ENCODE assay signal across 9 cellular contexts in the genomic region with DNA sequence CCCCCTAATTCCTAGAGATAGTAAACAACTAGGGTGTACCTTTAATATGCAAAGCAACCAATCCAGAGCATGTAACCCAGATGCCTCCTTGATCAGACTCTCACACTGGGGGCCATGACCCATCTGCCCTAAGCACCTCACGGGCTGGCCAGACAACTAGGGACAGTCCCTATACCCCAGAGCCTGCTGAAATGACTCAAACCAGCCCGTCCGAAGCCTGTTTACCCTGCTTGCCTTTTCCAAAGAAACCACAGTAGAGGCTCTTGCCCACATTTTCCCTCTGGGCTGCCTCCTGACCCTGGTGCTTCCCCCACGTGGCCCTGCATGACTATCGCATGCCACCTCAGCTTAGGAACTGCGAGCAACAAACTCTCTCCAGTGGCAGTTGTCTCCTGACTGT. TPM values are rescaled to one million over a fixed set of nuclear protein-coding genes. Genes with fewer than 3 reads are reported as not detected.
DNase-seq lines count a peak whose midpoint lies in the region; ATAC-seq, FAIRE-seq and TF ChIP-seq lines count a peak whose summit lies in the region.
"Had no signal": no experiment of that assay in that cellular context is flagged by ENCODE, and none has a peak within 500 bp of the region (broad histone marks: within the 10 kb centered on the region; RNA-seq: fewer than 3 reads in every experiment).

No MANE protein-coding gene starts in this region.

- peak overlapping the region; percentile 99 for H3K27ac Mint-ChIP-seq in activated T-cell treated with anti-CD3 and anti-CD28 coated beads, Interleukin-2, amount 50 U/mL, for 24 hours
- peak overlapping the region; percentile 29 for H3K27ac Mint-ChIP-seq in stimulated activated effector memory CD8-positive, alpha-beta T cell treated with anti-CD3 and anti-CD28 coated beads, Interleukin-12 subunit alpha, Interleukin-12 subunit beta, amount 100 ng/mL, for 72 hours
- no peak overlapping the region for H3K27ac Mint-ChIP-seq in chondrocyte (ENCODE audit: unreplicated experiment)

- TF ChIP-seq CTCF in chondrocyte (IDR thresholded peaks at IDR 0.05), result no peak
- no peak for TF ChIP-seq CTCF in omental fat pad (IDR thresholded peaks at IDR 0.05)

- H3K4me1 Mint-ChIP-seq in activated T-cell treated with anti-CD3 and anti-CD28 coated beads, Interleukin-2, amount 50 U/mL, for 24 hours (ENCODE audit: low read depth), result peaks cover 93% of the 10 kb centered on the region
- H3K4me1 Mint-ChIP-seq in stimulated activated effector memory CD8-positive, alpha-beta T cell treated with anti-CD3 and anti-CD28 coated beads, Interleukin-12 subunit alpha, Interleukin-12 subunit beta, amount 100 ng/mL, for 72 hours, result peaks cover 55% of the 10 kb centered on the region
- peaks cover 8% of the 10 kb centered on the region for H3K4me1 Mint-ChIP-seq in chondrocyte (ENCODE audit: low read depth)

- H3K27me3 Mint-ChIP-seq in activated T-cell treated with anti-CD3 and anti-CD28 coated beads, Interleukin-2, amount 50 U/mL, for 24 hours, result no peaks in the 10 kb centered on the region
- H3K27me3 Mint-ChIP-seq in chondrocyte (ENCODE audit: low read depth), result no peaks in the 10 kb centered on the region

- no peak for FAIRE-seq in HTR-8/SVneo (lab: Jason Lieb, UNC)

- peak; percentile 59 for DNase-seq in activated T-cell treated with anti-CD3 and anti-CD28 coated beads for 24 hours (ENCODE audit: low read depth)
- DNase-seq in activated T-cell treated with anti-CD3 and anti-CD28 coated beads, Interleukin-2, amount 50 U/mL, for 1 hour, result no peak
- peak; percentile 67 for DNase-seq in activated T-cell treated with anti-CD3 and anti-CD28 coated beads, Interleukin-2, amount 50 U/mL, for 24 hours
- DNase-seq in stimulated activated effector memory CD8-positive, alpha-beta T cell treated with anti-CD3 and anti-CD28 coated beads, Interleukin-12 subunit alpha, Interleukin-12 subunit beta, amount 100 ng/mL, for 72 hours (ENCODE audit: low spot score in 2 of 2), result no peak
- DNase-seq in HTR-8/SVneo (ENCODE audit: insufficient read length, low spot score), result no peak
- DNase-seq in chondrocyte (ENCODE audit: low spot score), result no peak
- DNase-seq in omental fat pad (ENCODE audit: low spot score), result no peak
- DNase-seq: hippocampal formation had no signal

- H3K9me3 Mint-ChIP-seq in activated T-cell treated with anti-CD3 and anti-CD28 coated beads, Interleukin-2, amount 50 U/mL, for 24 hours, result no peaks in the 10 kb centered on the region
- H3K9me3 Mint-ChIP-seq in stimulated activated effector memory CD8-positive, alpha-beta T cell treated with anti-CD3 and anti-CD28 coated beads, Interleukin-12 subunit alpha, Interleukin-12 subunit beta, amount 100 ng/mL, for 72 hours, result no peaks in the 10 kb centered on the region
- H3K9me3 Mint-ChIP-seq in chondrocyte (ENCODE audit: low read depth), result no peaks in the 10 kb centered on the region

- H3K36me3 Mint-ChIP-seq in activated T-cell treated with anti-CD3 and anti-CD28 coated beads, Interleukin-2, amount 50 U/mL, for 24 hours (ENCODE audit: low read depth), result peaks cover 45% of the 10 kb centered on the region
- peaks cover 18% of the 10 kb centered on the region for H3K36me3 Mint-ChIP-seq in stimulated activated effector memory CD8-positive, alpha-beta T cell treated with anti-CD3 and anti-CD28 coated beads, Interleukin-12 subunit alpha, Interleukin-12 subunit beta, amount 100 ng/mL, for 72 hours
- peaks cover 2% of the 10 kb centered on the region for H3K36me3 Mint-ChIP-seq in chondrocyte (ENCODE audit: low read depth)

- ATAC-seq in HG03060 (IDR thresholded peaks at IDR 0.05; ENCODE audit: low read depth, unreplicated experiment) (peak; percentile 45), omental fat pad (ENCODE audit: low FRiP score) (no peak)
- ATAC-seq in stimulated activated effector memory CD8-positive, alpha-beta T cell treated with anti-CD3 and anti-CD28 coated beads, Interleukin-12 subunit alpha, Interleukin-12 subunit beta, amount 100 ng/mL, for 72 hours, result peak; percentile 88

- peak overlapping the region; percentile 27 for H3K4me3 Mint-ChIP-seq in activated T-cell treated with anti-CD3 and anti-CD28 coated beads, Interleukin-2, amount 50 U/mL, for 24 hours
- H3K4me3 Mint-ChIP-seq in stimulated activated effector memory CD8-positive, alpha-beta T cell treated with anti-CD3 and anti-CD28 coated beads, Interleukin-12 subunit alpha, Interleukin-12 subunit beta, amount 100 ng/mL, for 72 hours, result no peak overlapping the region
- no peak overlapping the region for H3K4me3 Mint-ChIP-seq in chondrocyte (ENCODE audit: unreplicated experiment)

RNA-seq across cellular contexts. Expression of gene RGS10, which starts 46.2 kb away (rescaled TPM):
- total RNA-seq in chondrocyte (17.8 to 19.7 TPM (median 19.0 TPM) in 3 replicates), omental fat pad (10 to 100 TPM; 12.3 to 40.2 (median 18.7) TPM)

Comparison
In these comparisons a context has a peak if more than half of its experiments do, and no peak if none do; other contexts are left out.
1. DNase-seq: peak in activated T-cell treated with anti-CD3 and anti-CD28 coated beads for 24 hours (single experiment) and activated T-cell treated with anti-CD3 and anti-CD28 coated beads, Interleukin-2, amount 50 U/mL, for 24 hours (single experiment); none in activated T-cell treated with anti-CD3 and anti-CD28 coated beads, Interleukin-2, amount 50 U/mL, for 1 hour (single experiment), stimulated activated effector memory CD8-positive, alpha-beta T cell treated with anti-CD3 and anti-CD28 coated beads, Interleukin-12 subunit alpha, Interleukin-12 subunit beta, amount 100 ng/mL, for 72 hours (0 of 2), HTR-8/SVneo (single experiment), chondrocyte (single experiment) and omental fat pad (single experiment).